1 cellular context compared by ENCODE assay signal in the genomic region with DNA sequence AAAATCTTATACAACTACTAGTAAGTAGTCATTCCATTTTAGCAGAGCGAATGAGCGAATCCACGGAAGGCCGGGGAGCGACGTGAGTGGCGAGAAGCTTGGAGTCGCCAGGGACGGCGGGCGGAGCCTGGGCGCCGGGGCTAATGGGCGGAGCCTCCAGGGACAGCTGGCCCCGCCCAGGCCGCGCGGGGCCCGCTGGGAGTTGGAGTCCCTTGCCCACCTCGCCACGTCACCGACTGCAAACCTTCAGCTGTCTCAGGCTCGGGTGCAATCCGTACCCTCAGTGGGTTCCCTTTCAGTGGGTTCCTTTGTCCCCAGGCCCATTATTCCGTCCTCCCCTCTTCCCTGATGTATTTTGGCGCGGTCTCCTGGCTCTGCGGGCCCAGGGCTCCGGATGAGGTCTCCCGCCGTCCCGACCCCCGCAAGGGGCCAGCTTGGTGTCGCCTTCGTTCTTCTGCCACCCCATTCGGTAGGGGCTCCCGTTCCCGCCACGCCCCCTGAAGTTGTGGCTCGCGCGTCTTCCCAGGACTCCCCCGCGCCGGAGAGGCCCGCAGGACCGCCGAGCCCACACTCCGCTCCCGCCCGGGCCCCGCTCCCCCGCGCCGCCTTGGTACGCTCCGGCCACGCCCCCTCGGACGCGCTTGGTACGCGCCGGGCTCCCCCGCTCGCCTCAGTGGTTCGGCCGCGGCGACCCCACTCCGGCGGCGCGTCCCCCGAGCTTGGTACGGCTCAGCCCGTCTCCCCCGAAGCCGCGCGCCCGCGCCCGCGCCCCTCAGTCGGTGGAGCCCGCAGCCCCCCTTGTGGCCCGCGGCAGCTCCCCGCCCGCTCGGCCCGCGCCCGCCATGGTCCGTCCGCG.
A peak's percentile ranks its signal among the peaks of the same experiment; 100 is the strongest.
TF ChIP-seq lines count a peak whose summit lies in the region.

A gene (plus strand): TSS at position 673 of the 856 bp plus-strand sequence.

TF ChIP-seq in HepG2, 621 proteins besides CTCF, POLR2A, EP300 and RAD21 (continued from another document and continues in another):
- TF ChIP-seq, protein P1, sequence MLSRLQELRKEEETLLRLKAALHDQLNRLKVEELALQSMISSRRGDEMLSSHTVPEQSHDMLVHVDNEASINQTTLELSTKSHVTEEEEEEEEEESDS (CRISPR knock-in tag; IDR thresholded peaks at IDR 0.05; ENCODE audit: borderline replicate concordance), result no peak
- TF ChIP-seq ZNF20 (CRISPR knock-in tag; IDR thresholded peaks at IDR 0.05) (no peak), ZNF678 (CRISPR knock-in tag; IDR thresholded peaks at IDR 0.05) (no peak), ZSCAN20 (CRISPR knock-in tag; IDR thresholded peaks at IDR 0.05; ENCODE audit: borderline replicate concordance) (no peak), ZNF256 (CRISPR knock-in tag; conservative IDR thresholded peaks at IDR 0.05) (no peak), ZNF546 (CRISPR knock-in tag; conservative IDR thresholded peaks at IDR 0.05) (no peak; the same call in 1 of the 2 replicates), SKI (IDR thresholded peaks at IDR 0.05; ENCODE audit: partially characterized antibody) (no peak), ZFY (CRISPR knock-in tag; IDR thresholded peaks at IDR 0.05) (peak; percentile 98), NR2F2 (IDR thresholded peaks at IDR 0.05; ENCODE audit: borderline replicate concordance, low read depth) (peak; percentile 41; the same call in 1 of the 2 replicates), ZNF12 (CRISPR knock-in tag; IDR thresholded peaks at IDR 0.05) (peak; percentile 23; the same call in 1 of the 2 replicates), MXI1 (IDR thresholded peaks at IDR 0.05; ENCODE audit: borderline replicate concordance, low read depth, low read length) (peak; percentile 26; the same call in 1 of the 3 replicates), ZSCAN31 (CRISPR knock-in tag; IDR thresholded peaks at IDR 0.05; ENCODE audit: low read depth) (peak; percentile 80), PCBP2 (optimal IDR thresholded peaks at IDR 0.05; ENCODE audit: low read depth, low read length, poor library complexity, severe bottlenecking) (no peak), PHB2 (IDR thresholded peaks at IDR 0.05; ENCODE audit: partially characterized antibody) (no peak), STAT5B (CRISPR knock-in tag; IDR thresholded peaks at IDR 0.05) (no peak), DNMT1 (CRISPR knock-in tag; IDR thresholded peaks at IDR 0.05) (peak; percentile 37; the same call in 1 of the 2 replicates)
- TF ChIP-seq, protein P2, sequence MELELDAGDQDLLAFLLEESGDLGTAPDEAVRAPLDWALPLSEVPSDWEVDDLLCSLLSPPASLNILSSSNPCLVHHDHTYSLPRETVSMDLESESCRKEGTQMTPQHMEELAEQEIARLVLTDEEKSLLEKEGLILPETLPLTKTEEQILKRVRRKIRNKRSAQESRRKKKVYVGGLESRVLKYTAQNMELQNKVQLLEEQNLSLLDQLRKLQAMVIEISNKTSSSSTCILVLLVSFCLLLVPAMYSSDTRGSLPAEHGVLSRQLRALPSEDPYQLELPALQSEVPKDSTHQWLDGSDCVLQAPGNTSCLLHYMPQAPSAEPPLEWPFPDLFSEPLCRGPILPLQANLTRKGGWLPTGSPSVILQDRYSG (CRISPR knock-in tag; IDR thresholded peaks at IDR 0.05), result peak; percentile 46; the same call in 1 of the 2 replicates
- TF ChIP-seq, protein P3, sequence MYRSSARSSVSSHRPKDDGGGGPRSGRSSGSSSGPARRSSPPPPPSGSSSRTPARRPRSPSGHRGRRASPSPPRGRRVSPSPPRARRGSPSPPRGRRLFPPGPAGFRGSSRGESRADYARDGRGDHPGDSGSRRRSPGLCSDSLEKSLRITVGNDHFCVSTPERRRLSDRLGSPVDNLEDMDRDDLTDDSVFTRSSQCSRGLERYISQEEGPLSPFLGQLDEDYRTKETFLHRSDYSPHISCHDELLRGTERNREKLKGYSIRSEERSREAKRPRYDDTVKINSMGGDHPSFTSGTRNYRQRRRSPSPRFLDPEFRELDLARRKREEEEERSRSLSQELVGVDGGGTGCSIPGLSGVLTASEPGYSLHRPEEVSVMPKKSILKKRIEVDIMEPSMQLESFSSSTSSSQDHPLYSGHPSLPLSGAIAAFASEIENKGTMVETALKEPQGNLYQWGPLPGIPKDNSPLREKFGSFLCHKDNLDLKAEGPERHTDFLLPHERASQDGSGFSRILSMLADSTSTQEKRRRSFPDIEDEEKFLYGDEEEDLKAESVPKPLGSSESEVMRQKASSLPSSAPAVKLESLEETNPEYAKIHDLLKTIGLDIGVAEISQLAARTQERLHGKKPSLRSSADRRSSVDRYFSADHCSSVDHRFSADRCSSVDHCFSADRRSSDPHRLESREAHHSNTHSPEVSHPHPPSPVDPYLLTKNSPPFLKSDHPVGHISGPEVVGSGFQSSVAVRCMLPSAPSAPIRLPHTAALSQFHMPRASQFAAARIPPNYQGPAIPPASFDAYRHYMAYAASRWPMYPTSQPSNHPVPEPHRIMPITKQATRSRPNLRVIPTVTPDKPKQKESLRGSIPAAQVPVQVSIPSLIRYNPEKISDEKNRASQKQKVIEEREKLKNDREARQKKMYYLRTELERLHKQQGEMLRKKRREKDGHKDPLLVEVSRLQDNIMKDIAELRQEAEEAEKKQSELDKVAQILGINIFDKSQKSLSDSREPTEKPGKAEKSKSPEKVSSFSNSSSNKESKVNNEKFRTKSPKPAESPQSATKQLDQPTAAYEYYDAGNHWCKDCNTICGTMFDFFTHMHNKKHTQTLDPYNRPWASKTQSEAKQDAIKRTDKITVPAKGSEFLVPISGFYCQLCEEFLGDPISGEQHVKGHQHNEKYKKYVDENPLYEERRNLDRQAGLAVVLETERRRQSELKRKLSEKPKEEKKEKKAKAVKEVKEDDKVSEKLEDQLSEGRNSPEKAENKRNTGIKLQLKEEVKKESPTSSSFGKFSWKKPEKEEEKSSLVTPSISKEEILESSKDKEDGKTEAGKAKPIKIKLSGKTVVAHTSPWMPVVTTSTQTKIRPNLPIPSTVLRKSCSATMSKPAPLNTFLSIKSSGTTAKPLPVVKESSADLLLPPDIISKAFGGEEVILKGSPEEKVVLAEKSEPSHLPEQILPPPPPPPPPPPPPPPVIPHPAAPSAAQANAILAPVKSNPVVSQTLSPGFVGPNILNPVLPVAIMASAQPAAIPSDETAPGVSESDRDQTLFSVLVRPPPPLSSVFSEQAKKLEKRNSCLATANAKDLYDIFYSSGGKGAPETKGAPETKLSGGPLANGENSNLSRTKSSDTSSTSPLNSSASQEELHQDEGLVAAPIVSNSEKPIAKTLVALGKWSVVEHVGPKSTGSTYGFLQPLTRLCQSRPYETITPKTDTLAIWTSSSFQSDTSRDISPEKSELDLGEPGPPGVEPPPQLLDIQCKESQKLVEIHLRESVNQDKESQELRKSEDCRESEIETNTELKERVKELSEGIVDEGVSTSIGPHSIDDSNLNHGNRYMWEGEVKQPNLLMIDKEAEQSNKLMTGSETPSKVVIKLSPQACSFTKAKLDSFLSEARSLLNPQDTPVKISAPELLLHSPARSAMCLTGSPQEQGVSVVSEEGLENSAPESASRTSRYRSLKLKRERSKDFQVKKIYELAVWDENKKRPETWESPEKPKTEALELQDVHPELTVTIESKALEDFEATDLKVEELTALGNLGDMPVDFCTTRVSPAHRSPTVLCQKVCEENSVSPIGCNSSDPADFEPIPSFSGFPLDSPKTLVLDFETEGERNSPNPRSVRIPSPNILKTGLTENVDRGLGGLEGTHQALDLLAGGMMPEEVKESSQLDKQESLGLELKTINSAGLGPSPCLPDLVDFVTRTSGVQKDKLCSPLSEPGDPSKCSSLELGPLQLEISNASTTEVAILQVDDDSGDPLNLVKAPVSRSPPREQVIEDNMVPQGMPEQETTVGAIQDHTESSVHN (CRISPR knock-in tag; IDR thresholded peaks at IDR 0.05), result no peak
- TF ChIP-seq, protein P4, sequence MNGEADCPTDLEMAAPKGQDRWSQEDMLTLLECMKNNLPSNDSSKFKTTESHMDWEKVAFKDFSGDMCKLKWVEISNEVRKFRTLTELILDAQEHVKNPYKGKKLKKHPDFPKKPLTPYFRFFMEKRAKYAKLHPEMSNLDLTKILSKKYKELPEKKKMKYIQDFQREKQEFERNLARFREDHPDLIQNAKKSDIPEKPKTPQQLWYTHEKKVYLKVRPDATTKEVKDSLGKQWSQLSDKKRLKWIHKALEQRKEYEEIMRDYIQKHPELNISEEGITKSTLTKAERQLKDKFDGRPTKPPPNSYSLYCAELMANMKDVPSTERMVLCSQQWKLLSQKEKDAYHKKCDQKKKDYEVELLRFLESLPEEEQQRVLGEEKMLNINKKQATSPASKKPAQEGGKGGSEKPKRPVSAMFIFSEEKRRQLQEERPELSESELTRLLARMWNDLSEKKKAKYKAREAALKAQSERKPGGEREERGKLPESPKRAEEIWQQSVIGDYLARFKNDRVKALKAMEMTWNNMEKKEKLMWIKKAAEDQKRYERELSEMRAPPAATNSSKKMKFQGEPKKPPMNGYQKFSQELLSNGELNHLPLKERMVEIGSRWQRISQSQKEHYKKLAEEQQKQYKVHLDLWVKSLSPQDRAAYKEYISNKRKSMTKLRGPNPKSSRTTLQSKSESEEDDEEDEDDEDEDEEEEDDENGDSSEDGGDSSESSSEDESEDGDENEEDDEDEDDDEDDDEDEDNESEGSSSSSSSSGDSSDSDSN (CRISPR knock-in tag; IDR thresholded peaks at IDR 0.05), result no peak; the same call in none of the 2 replicates
- TF ChIP-seq, protein P5, sequence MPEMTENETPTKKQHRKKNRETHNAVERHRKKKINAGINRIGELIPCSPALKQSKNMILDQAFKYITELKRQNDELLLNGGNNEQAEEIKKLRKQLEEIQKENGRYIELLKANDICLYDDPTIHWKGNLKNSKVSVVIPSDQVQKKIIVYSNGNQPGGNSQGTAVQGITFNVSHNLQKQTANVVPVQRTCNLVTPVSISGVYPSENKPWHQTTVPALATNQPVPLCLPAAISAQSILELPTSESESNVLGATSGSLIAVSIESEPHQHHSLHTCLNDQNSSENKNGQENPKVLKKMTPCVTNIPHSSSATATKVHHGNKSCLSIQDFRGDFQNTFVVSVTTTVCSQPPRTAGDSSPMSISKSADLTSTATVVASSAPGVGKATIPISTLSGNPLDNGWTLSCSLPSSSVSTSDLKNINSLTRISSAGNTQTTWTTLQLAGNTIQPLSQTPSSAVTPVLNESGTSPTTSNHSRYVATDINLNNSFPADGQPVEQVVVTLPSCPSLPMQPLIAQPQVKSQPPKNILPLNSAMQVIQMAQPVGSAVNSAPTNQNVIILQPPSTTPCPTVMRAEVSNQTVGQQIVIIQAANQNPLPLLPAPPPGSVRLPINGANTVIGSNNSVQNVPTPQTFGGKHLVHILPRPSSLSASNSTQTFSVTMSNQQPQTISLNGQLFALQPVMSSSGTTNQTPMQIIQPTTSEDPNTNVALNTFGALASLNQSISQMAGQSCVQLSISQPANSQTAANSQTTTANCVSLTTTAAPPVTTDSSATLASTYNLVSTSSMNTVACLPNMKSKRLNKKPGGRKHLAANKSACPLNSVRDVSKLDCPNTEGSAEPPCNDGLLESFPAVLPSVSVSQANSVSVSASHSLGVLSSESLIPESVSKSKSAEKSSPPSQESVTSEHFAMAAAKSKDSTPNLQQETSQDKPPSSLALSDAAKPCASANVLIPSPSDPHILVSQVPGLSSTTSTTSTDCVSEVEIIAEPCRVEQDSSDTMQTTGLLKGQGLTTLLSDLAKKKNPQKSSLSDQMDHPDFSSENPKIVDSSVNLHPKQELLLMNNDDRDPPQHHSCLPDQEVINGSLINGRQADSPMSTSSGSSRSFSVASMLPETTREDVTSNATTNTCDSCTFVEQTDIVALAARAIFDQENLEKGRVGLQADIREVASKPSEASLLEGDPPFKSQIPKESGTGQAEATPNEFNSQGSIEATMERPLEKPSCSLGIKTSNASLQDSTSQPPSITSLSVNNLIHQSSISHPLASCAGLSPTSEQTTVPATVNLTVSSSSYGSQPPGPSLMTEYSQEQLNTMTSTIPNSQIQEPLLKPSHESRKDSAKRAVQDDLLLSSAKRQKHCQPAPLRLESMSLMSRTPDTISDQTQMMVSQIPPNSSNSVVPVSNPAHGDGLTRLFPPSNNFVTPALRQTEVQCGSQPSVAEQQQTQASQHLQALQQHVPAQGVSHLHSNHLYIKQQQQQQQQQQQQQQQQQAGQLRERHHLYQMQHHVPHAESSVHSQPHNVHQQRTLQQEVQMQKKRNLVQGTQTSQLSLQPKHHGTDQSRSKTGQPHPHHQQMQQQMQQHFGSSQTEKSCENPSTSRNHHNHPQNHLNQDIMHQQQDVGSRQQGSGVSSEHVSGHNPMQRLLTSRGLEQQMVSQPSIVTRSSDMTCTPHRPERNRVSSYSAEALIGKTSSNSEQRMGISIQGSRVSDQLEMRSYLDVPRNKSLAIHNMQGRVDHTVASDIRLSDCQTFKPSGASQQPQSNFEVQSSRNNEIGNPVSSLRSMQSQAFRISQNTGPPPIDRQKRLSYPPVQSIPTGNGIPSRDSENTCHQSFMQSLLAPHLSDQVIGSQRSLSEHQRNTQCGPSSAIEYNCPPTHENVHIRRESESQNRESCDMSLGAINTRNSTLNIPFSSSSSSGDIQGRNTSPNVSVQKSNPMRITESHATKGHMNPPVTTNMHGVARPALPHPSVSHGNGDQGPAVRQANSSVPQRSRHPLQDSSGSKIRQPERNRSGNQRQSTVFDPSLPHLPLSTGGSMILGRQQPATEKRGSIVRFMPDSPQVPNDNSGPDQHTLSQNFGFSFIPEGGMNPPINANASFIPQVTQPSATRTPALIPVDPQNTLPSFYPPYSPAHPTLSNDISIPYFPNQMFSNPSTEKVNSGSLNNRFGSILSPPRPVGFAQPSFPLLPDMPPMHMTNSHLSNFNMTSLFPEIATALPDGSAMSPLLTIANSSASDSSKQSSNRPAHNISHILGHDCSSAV (CRISPR knock-in tag; IDR thresholded peaks at IDR 0.05; ENCODE audit: borderline replicate concordance), result no peak
- TF ChIP-seq, protein P6, sequence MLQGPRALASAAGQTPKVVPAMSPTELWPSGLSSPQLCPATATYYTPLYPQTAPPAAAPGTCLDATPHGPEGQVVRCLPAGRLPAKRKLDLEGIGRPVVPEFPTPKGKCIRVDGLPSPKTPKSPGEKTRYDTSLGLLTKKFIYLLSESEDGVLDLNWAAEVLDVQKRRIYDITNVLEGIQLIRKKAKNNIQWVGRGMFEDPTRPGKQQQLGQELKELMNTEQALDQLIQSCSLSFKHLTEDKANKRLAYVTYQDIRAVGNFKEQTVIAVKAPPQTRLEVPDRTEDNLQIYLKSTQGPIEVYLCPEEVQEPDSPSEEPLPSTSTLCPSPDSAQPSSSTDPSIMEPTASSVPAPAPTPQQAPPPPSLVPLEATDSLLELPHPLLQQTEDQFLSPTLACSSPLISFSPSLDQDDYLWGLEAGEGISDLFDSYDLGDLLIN (CRISPR knock-in tag; IDR thresholded peaks at IDR 0.05; ENCODE audit: borderline replicate concordance), result peak; percentile 53; the same call in 1 of the 2 replicates
- TF ChIP-seq, protein P7, sequence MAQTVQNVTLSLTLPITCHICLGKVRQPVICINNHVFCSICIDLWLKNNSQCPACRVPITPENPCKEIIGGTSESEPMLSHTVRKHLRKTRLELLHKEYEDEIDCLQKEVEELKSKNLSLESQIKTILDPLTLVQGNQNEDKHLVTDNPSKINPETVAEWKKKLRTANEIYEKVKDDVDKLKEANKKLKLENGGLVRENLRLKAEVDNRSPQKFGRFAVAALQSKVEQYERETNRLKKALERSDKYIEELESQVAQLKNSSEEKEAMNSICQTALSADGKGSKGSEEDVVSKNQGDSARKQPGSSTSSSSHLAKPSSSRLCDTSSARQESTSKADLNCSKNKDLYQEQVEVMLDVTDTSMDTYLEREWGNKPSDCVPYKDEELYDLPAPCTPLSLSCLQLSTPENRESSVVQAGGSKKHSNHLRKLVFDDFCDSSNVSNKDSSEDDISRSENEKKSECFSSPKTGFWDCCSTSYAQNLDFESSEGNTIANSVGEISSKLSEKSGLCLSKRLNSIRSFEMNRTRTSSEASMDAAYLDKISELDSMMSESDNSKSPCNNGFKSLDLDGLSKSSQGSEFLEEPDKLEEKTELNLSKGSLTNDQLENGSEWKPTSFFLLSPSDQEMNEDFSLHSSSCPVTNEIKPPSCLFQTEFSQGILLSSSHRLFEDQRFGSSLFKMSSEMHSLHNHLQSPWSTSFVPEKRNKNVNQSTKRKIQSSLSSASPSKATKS (CRISPR knock-in tag; IDR thresholded peaks at IDR 0.05), result no peak
